28 cellular contexts compared by ENCODE assay signal in genomic region chr3:183619020-183619419, GRCh38.
"Had no signal": no experiment of that assay in that cellular context is flagged by ENCODE, and none has a peak within 500 bp of the region (broad histone marks: within the 10 kb centered on the region; RNA-seq: fewer than 3 reads in every experiment).

No MANE protein-coding gene starts in this region.

- H3K4me2 ChIP-seq: smooth muscle cell had no signal

- H3K4me1 Mint-ChIP-seq: naive thymus-derived CD8-positive, alpha-beta T cell; nephron; stimulated activated memory B cell treated with anti-CD40 and anti-IgM and Interleukin-4, amounts not matched to agents 10 μg/mL and 1 μg/mL and 100 μg/mL, for 72 hours; stimulated activated naive CD8-positive, alpha-beta T cell treated with anti-CD3 and anti-CD28 coated beads, Interleukin-15, amount 100 ng/mL, for 72 hours had no signal

- H3K27me3 ChIP-seq: heart right ventricle, left lung, pancreas, right atrium auricular region, tibial nerve had no signal

- DNase-seq: heart right ventricle; hippocampal formation; kidney glomerular epithelial cell; left cardiac atrium; left lung; lower lobe of right lung; mammary epithelial cell; mesenchymal stem cell; naive thymus-derived CD8-positive, alpha-beta T cell; pancreas; posterior cingulate gyrus; stimulated activated CD4-positive, alpha-beta T cell treated with anti-CD3 and anti-CD28 coated beads, Interleukin-1b, Interleukin-23, amount 100 ng/mL, for 48 hours; stimulated activated CD4-positive, alpha-beta T cell treated with anti-CD3 and anti-CD28 coated beads, Interleukin-2, amount 100 ng/mL, for 48 hours; stimulated activated CD4-positive, alpha-beta T cell treated with anti-CD3 and anti-CD28 coated beads, Interleukin-4, amount 100 ng/mL, for 4 hours; stimulated activated CD8-positive, alpha-beta memory T cell treated with anti-CD3 and anti-CD28 coated beads, Interleukin-4, amount 100 ng/mL, for 48 hours; stimulated activated naive CD4-positive, alpha-beta T cell treated with Interleukin-2 at 50 U/mL for 16 hours; stimulated activated naive CD8-positive, alpha-beta T cell treated with anti-CD3 and anti-CD28 coated beads, Interleukin-15, amount 100 ng/mL, for 72 hours; substantia nigra had no signal

- H3K27ac Mint-ChIP-seq: naive thymus-derived CD8-positive, alpha-beta T cell; nephron; stimulated activated memory B cell treated with anti-CD40 and anti-IgM and Interleukin-4, amounts not matched to agents 10 μg/mL and 1 μg/mL and 100 μg/mL, for 72 hours; stimulated activated naive CD8-positive, alpha-beta T cell treated with anti-CD3 and anti-CD28 coated beads, Interleukin-15, amount 100 ng/mL, for 72 hours; type B pancreatic cell had no signal

- H3K36me3 Mint-ChIP-seq: stimulated activated memory B cell treated with anti-CD40 and anti-IgM and Interleukin-4, amounts not matched to agents 10 μg/mL and 1 μg/mL and 100 μg/mL, for 72 hours; type B pancreatic cell had no signal

- H3K9me3 ChIP-seq: heart right ventricle, left lung, lower lobe of right lung, pancreas, prostate gland, right atrium auricular region, tibial nerve had no signal

- H3K4me3 ChIP-seq: heart right ventricle, left lung, lower lobe of right lung, pancreas, prostate gland, right atrium auricular region, smooth muscle cell, tibial nerve had no signal

- H3K4me1 ChIP-seq: left lung, lower lobe of right lung, pancreas, prostate gland, tibial nerve had no signal

- H3K27ac ChIP-seq: heart right ventricle, left lung, lower lobe of right lung, pancreas, prostate gland, right atrium auricular region, tibial nerve had no signal

- H3K36me3 ChIP-seq: heart right ventricle, left lung, lower lobe of right lung, pancreas, prostate gland, right atrium auricular region, tibial nerve had no signal

- H3K4me3 Mint-ChIP-seq: naive thymus-derived CD8-positive, alpha-beta T cell; nephron; neural crest cell; stimulated activated memory B cell treated with anti-CD40 and anti-IgM and Interleukin-4, amounts not matched to agents 10 μg/mL and 1 μg/mL and 100 μg/mL, for 72 hours; stimulated activated naive CD8-positive, alpha-beta T cell treated with anti-CD3 and anti-CD28 coated beads, Interleukin-15, amount 100 ng/mL, for 72 hours; type B pancreatic cell had no signal

- ATAC-seq: left cardiac atrium; left lung; lower lobe of right lung; naive thymus-derived CD8-positive, alpha-beta T cell; pancreas; sciatic nerve; stimulated activated memory B cell treated with anti-CD40 and anti-IgM and Interleukin-4, amounts not matched to agents 10 μg/mL and 1 μg/mL and 100 μg/mL, for 72 hours; stimulated activated naive CD8-positive, alpha-beta T cell treated with anti-CD3 and anti-CD28 coated beads, Interleukin-15, amount 100 ng/mL, for 72 hours had no signal

- H3K27me3 Mint-ChIP-seq: naive thymus-derived CD8-positive, alpha-beta T cell; stimulated activated naive CD8-positive, alpha-beta T cell treated with anti-CD3 and anti-CD28 coated beads, Interleukin-15, amount 100 ng/mL, for 72 hours had no signal

- H3K9me3 Mint-ChIP-seq: nephron; neural crest cell; stimulated activated memory B cell treated with anti-CD40 and anti-IgM and Interleukin-4, amounts not matched to agents 10 μg/mL and 1 μg/mL and 100 μg/mL, for 72 hours; stimulated activated naive CD8-positive, alpha-beta T cell treated with anti-CD3 and anti-CD28 coated beads, Interleukin-15, amount 100 ng/mL, for 72 hours; type B pancreatic cell had no signal

- FAIRE-seq: keratinocyte, pancreas had no signal
